Comparison of ENCODE assay signal across 22 cellular contexts in the genomic region with DNA sequence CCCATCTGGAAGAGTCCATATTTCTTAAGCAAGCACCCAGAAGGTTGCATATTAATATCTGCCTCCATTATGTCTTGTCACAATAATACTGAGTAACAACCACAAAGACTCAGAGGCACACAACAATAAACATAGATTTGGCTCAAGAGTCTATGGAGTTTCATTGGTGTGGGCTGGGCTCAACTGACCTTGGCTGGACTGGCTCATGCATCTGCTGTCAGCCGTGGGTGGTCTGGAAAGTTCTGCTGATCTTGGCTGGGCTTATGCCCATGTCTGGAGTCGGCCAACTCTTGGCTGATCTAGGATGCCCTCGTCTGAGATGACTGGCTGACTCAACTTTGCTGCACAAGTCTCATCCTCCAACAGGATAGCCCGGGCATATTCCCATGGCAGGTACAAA.
"Had no signal": no experiment of that assay in that cellular context is flagged by ENCODE, and none has a peak within 500 bp of the region (broad histone marks: within the 10 kb centered on the region; RNA-seq: fewer than 3 reads in every experiment).

No MANE protein-coding gene starts in this region.

- H3K9me3 Mint-ChIP-seq: activated naive CD4-positive, alpha-beta T cell treated with anti-CD3 and anti-CD28 coated beads, Interleukin-2, amount 50 U/mL, for 72 hours; activated T-cell treated with anti-CD3 and anti-CD28 coated beads, Interleukin-2, amount 50 U/mL, for 24 hours; activated T-helper 17 cell treated with anti-CD3 and anti-CD28 coated beads, Interleukin-2, amount 50 U/mL, for 72 hours; effector memory CD8-positive, alpha-beta T cell; natural killer cell; stimulated activated naive CD8-positive, alpha-beta T cell treated with anti-CD3 and anti-CD28 coated beads, Interleukin-15, Interleukin-2, amounts not matched to agents 100 ng/mL and 50 ng/mL, for 24 hours had no signal

- ATAC-seq: activated naive CD4-positive, alpha-beta T cell treated with anti-CD3 and anti-CD28 coated beads, Interleukin-2, amount 50 U/mL, for 72 hours; activated T-helper 17 cell treated with anti-CD3 and anti-CD28 coated beads, Interleukin-2, amount 50 U/mL, for 72 hours; effector memory CD8-positive, alpha-beta T cell; left colon; natural killer cell had no signal

- H3K9me3 ChIP-seq: breast epithelium, colonic mucosa, esophagus muscularis mucosa, prostate gland, tibial artery had no signal

- H3K27me3 ChIP-seq: breast epithelium, colonic mucosa had no signal

- H3K4me3 ChIP-seq: breast epithelium, colonic mucosa, dorsolateral prefrontal cortex, esophagus muscularis mucosa, prostate gland, skin epidermis, tibial artery had no signal

- H3K4me3 Mint-ChIP-seq: activated T-cell treated with anti-CD3 and anti-CD28 coated beads, Interleukin-2, amount 50 U/mL, for 24 hours; activated T-helper 17 cell treated with anti-CD3 and anti-CD28 coated beads, Interleukin-2, amount 50 U/mL, for 72 hours; effector memory CD8-positive, alpha-beta T cell; natural killer cell; stimulated activated naive CD8-positive, alpha-beta T cell treated with anti-CD3 and anti-CD28 coated beads, Interleukin-15, Interleukin-2, amounts not matched to agents 100 ng/mL and 50 ng/mL, for 24 hours had no signal

- H3K27ac Mint-ChIP-seq: activated naive CD4-positive, alpha-beta T cell treated with anti-CD3 and anti-CD28 coated beads, Interleukin-2, amount 50 U/mL, for 72 hours; activated T-cell treated with anti-CD3 and anti-CD28 coated beads, Interleukin-2, amount 50 U/mL, for 24 hours; activated T-helper 17 cell treated with anti-CD3 and anti-CD28 coated beads, Interleukin-2, amount 50 U/mL, for 72 hours; effector memory CD8-positive, alpha-beta T cell; natural killer cell; stimulated activated naive CD8-positive, alpha-beta T cell treated with anti-CD3 and anti-CD28 coated beads, Interleukin-15, Interleukin-2, amounts not matched to agents 100 ng/mL and 50 ng/mL, for 24 hours had no signal

- H3K4me1 ChIP-seq: colonic mucosa, esophagus muscularis mucosa, prostate gland, tibial artery had no signal

- DNase-seq: activated CD4-positive, alpha-beta T cell treated with anti-CD3 and anti-CD28 coated beads, Interleukin-2, amount 50 U/mL, for 1 hour; activated CD4-positive, CD25-positive, alpha-beta regulatory T cell treated with anti-CD3 and anti-CD28 coated beads, Interleukin-2, amount 50 U/mL, for 72 hours; activated CD8-positive, alpha-beta memory T cell treated with anti-CD3 and anti-CD28 coated beads for 24 hours; activated CD8-positive, alpha-beta memory T cell treated with anti-CD3 and anti-CD28 coated beads, Interleukin-2, amount 50 U/mL, for 4 hours; activated T-cell treated with anti-CD3 and anti-CD28 coated beads, Interleukin-2, amount 50 U/mL, for 24 hours; colonic mucosa; dorsolateral prefrontal cortex; effector memory CD8-positive, alpha-beta T cell; natural killer cell; stimulated activated CD4-positive, alpha-beta T cell treated with anti-CD3 and anti-CD28 coated beads, Interleukin-1b, Interleukin-23, amount 100 ng/mL, for 48 hours; substantia nigra; T-helper 1 cell; tibial artery; WERI-Rb-1 had no signal

- H3K36me3 Mint-ChIP-seq: activated naive CD4-positive, alpha-beta T cell treated with anti-CD3 and anti-CD28 coated beads, Interleukin-2, amount 50 U/mL, for 72 hours; natural killer cell had no signal

- H3K36me3 ChIP-seq: breast epithelium, colonic mucosa, esophagus muscularis mucosa, prostate gland, tibial artery, WERI-Rb-1 had no signal

- H3K27ac ChIP-seq: breast epithelium, colonic mucosa, dorsolateral prefrontal cortex, esophagus muscularis mucosa, prostate gland, skin epidermis, tibial artery, WERI-Rb-1 had no signal

- H3K4me1 Mint-ChIP-seq: activated T-helper 17 cell treated with anti-CD3 and anti-CD28 coated beads, Interleukin-2, amount 50 U/mL, for 72 hours; natural killer cell had no signal
